Comparison of ENCODE assay signal across 15 cellular contexts in the genomic region with DNA sequence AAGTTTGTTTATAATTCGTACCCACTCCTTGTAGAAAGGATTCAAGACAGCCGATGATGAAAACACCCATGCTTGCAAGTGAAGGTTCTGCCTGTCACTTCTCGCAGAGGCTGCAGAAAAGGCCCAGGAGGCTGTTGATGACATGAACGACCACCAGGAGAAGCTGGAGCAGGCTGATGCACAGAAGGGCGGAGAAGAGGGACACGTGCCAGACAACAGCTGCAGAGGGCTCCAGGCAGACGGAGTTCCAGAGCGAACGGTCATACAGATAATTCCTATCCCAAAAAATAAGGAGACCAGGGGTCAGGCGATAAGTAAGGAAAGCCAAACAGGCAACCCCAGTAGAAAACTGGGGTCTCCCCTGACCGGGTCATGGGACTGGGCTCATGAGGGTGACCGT. TPM values are rescaled to one million over a fixed set of nuclear protein-coding genes. Genes with fewer than 3 reads are reported as not detected.
DNase-seq lines count a peak whose midpoint lies in the region; ATAC-seq and TF ChIP-seq lines count a peak whose summit lies in the region.
"Had no signal": no experiment of that assay in that cellular context is flagged by ENCODE, and none has a peak within 500 bp of the region (broad histone marks: within the 10 kb centered on the region; RNA-seq: fewer than 3 reads in every experiment).

No MANE protein-coding gene starts in this region.

- no TSS peak for BruUV-seq in PC-9 (replicated peaks; lab: Mats Ljungman, UMichigan)

- peaks cover 39% of the 10 kb centered on the region for H3F3A ChIP-seq in PC-9 (ENCODE audit: insufficient read depth, low read depth)

- intact Hi-C loops in PC-9 (cut with micrococcal nuclease; ENCODE audit: unreplicated experiment): no loop called here

- DNase-seq in DMS 273 (lab: John Stamatoyannopoulos, UW; ENCODE audit: unreplicated experiment): peak; percentile 96
- peak; percentile 41 for DNase-seq in MG63
- peak; percentile 28 for DNase-seq in WERI-Rb-1
- DNase-seq in left kidney (ENCODE audit: low read depth, low spot score): peak; percentile 68
- no peak for DNase-seq in PC-9
- no peak for DNase-seq in NK-92 (lab: John Stamatoyannopoulos, UW; ENCODE audit: unreplicated experiment)
- DNase-seq in activated CD8-positive, alpha-beta memory T cell treated with anti-CD3 and anti-CD28 coated beads, Interleukin-2, amount 50 U/mL, for 48 hours: no peak
- DNase-seq: activated T-cell treated with anti-CD3 and anti-CD28 coated beads, Interleukin-2, amount 50 U/mL, for 72 hours; caudate nucleus; foreskin melanocyte; lower lobe of right lung; posterior cingulate gyrus; testis had no signal

- TF ChIP-seq CTCF in WERI-Rb-1 (IDR thresholded peaks at IDR 0.05; ENCODE audit: low read depth, low read length) (0 out of 2 replicates have a peak, but pooled peaks have one; percentile 27), PC-9 (conservative IDR thresholded peaks at IDR 0.05) (no peak; the same call in 1 of the 2 replicates)

- no peaks in the 10 kb centered on the region for H3K9me2 ChIP-seq in PC-9 (ENCODE audit: insufficient read depth)

- H3K9me3 ChIP-seq in MG63: no peaks in the 10 kb centered on the region
- no peaks in the 10 kb centered on the region for H3K9me3 ChIP-seq in WERI-Rb-1 (ENCODE audit: severe bottlenecking)
- H3K9me3 ChIP-seq in PC-9 (ENCODE audit: insufficient read depth, low read depth): no peaks in the 10 kb centered on the region
- H3K9me3 ChIP-seq: lower lobe of right lung, testis had no signal

- H3K4me2 ChIP-seq in PC-9: no peak overlapping the region

- no peak overlapping the region for H2AFZ ChIP-seq in PC-9

- H3K4me3 ChIP-seq in MG63 (no peak overlapping the region), WERI-Rb-1 (ENCODE audit: low read depth, low read length) (no peak overlapping the region), PC-9 (no peak overlapping the region)
- H3K4me3 ChIP-seq: lower lobe of right lung, testis had no signal

- POLR2A ChIA-PET in PC-9 (lab: Charles Lee; ENCODE audit: unreplicated experiment): interaction anchor here (0.5 kb wide), 1 partner anchor 158 kb away, joined by 12 read pairs; no protein-coding TSS in a partner anchor

- peaks cover 14% of the 10 kb centered on the region for H4K20me1 ChIP-seq in PC-9 (ENCODE audit: insufficient read depth)

- H3K27ac ChIP-seq in WERI-Rb-1 (no peak overlapping the region), PC-9 (no peak overlapping the region)
- H3K27ac ChIP-seq: lower lobe of right lung, testis had no signal

- H3K4me1 ChIP-seq in PC-9 (replicated peaks; ENCODE audit: insufficient read depth): no peaks in the 10 kb centered on the region

- CTCF ChIA-PET in PC-9 (lab: Charles Lee): no interaction called here

- ATAC-seq in GM18873 (IDR thresholded peaks at IDR 0.05; ENCODE audit: low FRiP score, unreplicated experiment): no peak
- ATAC-seq: activated T-cell treated with anti-CD3 and anti-CD28 coated beads, Interleukin-2, amount 50 U/mL, for 72 hours; lower lobe of right lung; Panc1 had no signal

- H3K27me3 ChIP-seq in MG63 (no peaks in the 10 kb centered on the region), WERI-Rb-1 (ENCODE audit: insufficient read depth, low read depth, severe bottlenecking) (no peaks in the 10 kb centered on the region), PC-9 (ENCODE audit: insufficient read depth, low read depth) (no peaks in the 10 kb centered on the region)
- H3K27me3 ChIP-seq: testis had no signal

- H3K36me3 ChIP-seq in MG63 (no peaks in the 10 kb centered on the region), WERI-Rb-1 (no peaks in the 10 kb centered on the region), PC-9 (ENCODE audit: low read depth) (peaks cover 49% of the 10 kb centered on the region)
- H3K36me3 ChIP-seq: lower lobe of right lung had no signal

- peaks cover 10% of the 10 kb centered on the region; the same call in 1 of the 2 replicates for H3K79me2 ChIP-seq in PC-9 (ENCODE audit: low read depth)

RNA-seq across cellular contexts. Expression of a gene that starts 5.7 kb away (rescaled TPM):
- total RNA-seq in MG63 (2014; rRNA removed; shearing (Covaris generic); ENCODE audit: low replicate concordance): 15.4 and 34.3 TPM in 2 replicates
- 5.1 and 5.3 TPM in 2 replicates for total RNA-seq in PC-9 (2021)

RNA-seq across cellular contexts. Expression of a gene that starts 14.5 kb away (rescaled TPM):
- not detected in 2 replicates for total RNA-seq in MG63 (2014; rRNA removed; shearing (Covaris generic); ENCODE audit: low replicate concordance)
- 50.1 and 74.8 TPM in 2 replicates for total RNA-seq in PC-9 (2021)
- total RNA-seq: activated T-cell treated with anti-CD3 and anti-CD28 coated beads, Interleukin-2, amount 50 U/mL, for 72 hours had no signal

RNA-seq across cellular contexts. Expression of a gene that starts 36.2 kb away (rescaled TPM):
- 52.6 and 82.0 TPM in 2 replicates for total RNA-seq in MG63 (2014; rRNA removed; shearing (Covaris generic); ENCODE audit: low replicate concordance)
- 74.4 and 91.2 TPM in 2 replicates for total RNA-seq in PC-9 (2021)

Comparison
In these comparisons a context has a peak if more than half of its experiments do, and no peak if none do; other contexts are left out.
1. DNase-seq: peak in DMS 273 (single experiment), MG63 (single experiment), WERI-Rb-1 (single experiment) and left kidney (single experiment); none in PC-9 (0 of 2), NK-92 (single experiment) and activated CD8-positive, alpha-beta memory T cell treated with anti-CD3 and anti-CD28 coated beads, Interleukin-2, amount 50 U/mL, for 48 hours (single experiment).
2. RNA of a gene that starts 14.5 kb away (total RNA-seq): 50.1 to 74.8 TPM in PC-9; not detected in MG63; every median in the first group is over 10 times any median in the second.